ENCODE assay signal across 23 cellular contexts in the genomic region with DNA sequence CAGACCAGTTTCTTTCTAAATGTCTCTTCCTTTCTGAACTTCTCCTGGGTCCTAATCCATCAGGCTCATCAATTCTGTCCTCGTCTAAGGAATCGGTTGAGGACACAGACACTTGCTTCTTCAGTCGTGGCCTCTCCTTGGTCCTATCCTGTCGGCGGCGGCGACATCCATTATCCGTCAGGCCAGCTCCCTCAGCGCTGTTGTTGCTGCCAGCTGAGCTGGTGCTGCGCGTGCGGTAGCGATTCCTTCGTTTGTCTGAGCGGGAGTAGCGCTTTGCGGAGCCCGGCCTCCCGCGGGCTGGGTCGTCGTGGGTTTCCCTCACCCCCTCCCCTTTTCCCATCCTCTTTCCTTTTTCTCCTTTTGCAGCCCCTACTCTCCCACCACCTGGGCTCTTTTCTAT.
"Had no signal": no experiment of that assay in that cellular context is flagged by ENCODE, and none has a peak within 500 bp of the region (broad histone marks: within the 10 kb centered on the region; RNA-seq: fewer than 3 reads in every experiment).

No MANE protein-coding gene starts in this region.

- H3K27ac Mint-ChIP-seq: activated CD4-positive, alpha-beta memory T cell treated with anti-CD3 and anti-CD28 coated beads for 36 hours; activated CD4-positive, alpha-beta T cell treated with anti-CD3 and anti-CD28 coated beads, Interleukin-2, amount 10 ng/mL, durations not matched to agents 24 days and 14 days; activated naive CD4-positive, alpha-beta T cell treated with anti-CD3 and anti-CD28 coated beads, Interleukin-2, amount 10 ng/mL, durations not matched to agents 7 days and 5 days; activated T-helper 1 cell treated with anti-CD3 and anti-CD28 coated beads, Interleukin-12 subunit alpha, Interleukin-12 subunit beta, Interleukin-2, Interleukin-4 antibody, amounts not matched to agents 30 ng/mL and 10 ng/mL and 1 ng/mL, durations not matched to agents 14 hours and 24 hours and 36 hours had no signal

- H3K9me3 Mint-ChIP-seq: activated CD4-positive, alpha-beta memory T cell treated with anti-CD3 and anti-CD28 coated beads for 36 hours; activated CD4-positive, alpha-beta T cell treated with anti-CD3 and anti-CD28 coated beads, Interleukin-2, amount 10 ng/mL, durations not matched to agents 24 days and 14 days; activated naive CD4-positive, alpha-beta T cell treated with anti-CD3 and anti-CD28 coated beads, Interleukin-2, amount 10 ng/mL, durations not matched to agents 7 days and 5 days; activated T-cell treated with anti-CD3 and anti-CD28 coated beads, Interleukin-2, amount 50 U/mL, for 4 hours; activated T-helper 1 cell treated with anti-CD3 and anti-CD28 coated beads, Interleukin-12 subunit alpha, Interleukin-12 subunit beta, Interleukin-2, Interleukin-4 antibody, amounts not matched to agents 30 ng/mL and 10 ng/mL and 1 ng/mL, durations not matched to agents 14 hours and 24 hours and 36 hours had no signal

- H3K4me3 ChIP-seq: K562 had no signal

- DNase-seq: activated CD4-positive, alpha-beta memory T cell treated with anti-CD3 and anti-CD28 coated beads for 36 hours; activated CD4-positive, alpha-beta T cell treated with anti-CD3 and anti-CD28 coated beads, Interleukin-2, amount 10 ng/mL, durations not matched to agents 24 days and 14 days; activated CD8-positive, alpha-beta memory T cell treated with anti-CD3 and anti-CD28 coated beads, Interleukin-2, amount 50 U/mL, for 4 hours; activated naive CD4-positive, alpha-beta T cell treated with anti-CD3 and anti-CD28 coated beads, Interleukin-2, amount 10 ng/mL, durations not matched to agents 7 days and 5 days; activated T-cell treated with anti-CD3 and anti-CD28 coated beads for 4 hours; activated T-cell treated with anti-CD3 and anti-CD28 coated beads, Interleukin-2, amount 50 U/mL, for 4 hours; anterior cingulate cortex; caudate nucleus; cerebellar nuclear complex; NCI-H1105; NCI-H1417 treated with DMSO at 0.1 percent for 48 hours; NCI-H187 treated with DMSO at 0.1 percent for 48 hours; NCI-H2081 treated with DMSO at 0.1 percent for 48 hours; NCI-H510A; NCI-H526; NCI-H748 treated with DMSO at 0.1 percent for 48 hours; NK-92 treated with Interleukin-12 subunit alpha and Interleukin-12 subunit beta, amount 100 ng/mL, for 24 hours; PC-3; Right ventricle myocardium superior; SW 1271; T-helper 1 cell had no signal

- H3K4me3 Mint-ChIP-seq: activated CD4-positive, alpha-beta memory T cell treated with anti-CD3 and anti-CD28 coated beads for 36 hours; activated CD4-positive, alpha-beta T cell treated with anti-CD3 and anti-CD28 coated beads, Interleukin-2, amount 10 ng/mL, durations not matched to agents 24 days and 14 days; activated naive CD4-positive, alpha-beta T cell treated with anti-CD3 and anti-CD28 coated beads, Interleukin-2, amount 10 ng/mL, durations not matched to agents 7 days and 5 days; activated T-helper 1 cell treated with anti-CD3 and anti-CD28 coated beads, Interleukin-12 subunit alpha, Interleukin-12 subunit beta, Interleukin-2, Interleukin-4 antibody, amounts not matched to agents 30 ng/mL and 10 ng/mL and 1 ng/mL, durations not matched to agents 14 hours and 24 hours and 36 hours had no signal

- ATAC-seq: activated T-cell treated with anti-CD3 and anti-CD28 coated beads, Interleukin-2, amount 50 U/mL, for 4 hours; K562; PC-3 had no signal

- H3K27me3 Mint-ChIP-seq: activated CD4-positive, alpha-beta memory T cell treated with anti-CD3 and anti-CD28 coated beads for 36 hours; activated CD4-positive, alpha-beta T cell treated with anti-CD3 and anti-CD28 coated beads, Interleukin-2, amount 10 ng/mL, durations not matched to agents 24 days and 14 days; activated naive CD4-positive, alpha-beta T cell treated with anti-CD3 and anti-CD28 coated beads, Interleukin-2, amount 10 ng/mL, durations not matched to agents 7 days and 5 days had no signal
